ENCODE assay signal across 8 cellular contexts in the genomic region with DNA sequence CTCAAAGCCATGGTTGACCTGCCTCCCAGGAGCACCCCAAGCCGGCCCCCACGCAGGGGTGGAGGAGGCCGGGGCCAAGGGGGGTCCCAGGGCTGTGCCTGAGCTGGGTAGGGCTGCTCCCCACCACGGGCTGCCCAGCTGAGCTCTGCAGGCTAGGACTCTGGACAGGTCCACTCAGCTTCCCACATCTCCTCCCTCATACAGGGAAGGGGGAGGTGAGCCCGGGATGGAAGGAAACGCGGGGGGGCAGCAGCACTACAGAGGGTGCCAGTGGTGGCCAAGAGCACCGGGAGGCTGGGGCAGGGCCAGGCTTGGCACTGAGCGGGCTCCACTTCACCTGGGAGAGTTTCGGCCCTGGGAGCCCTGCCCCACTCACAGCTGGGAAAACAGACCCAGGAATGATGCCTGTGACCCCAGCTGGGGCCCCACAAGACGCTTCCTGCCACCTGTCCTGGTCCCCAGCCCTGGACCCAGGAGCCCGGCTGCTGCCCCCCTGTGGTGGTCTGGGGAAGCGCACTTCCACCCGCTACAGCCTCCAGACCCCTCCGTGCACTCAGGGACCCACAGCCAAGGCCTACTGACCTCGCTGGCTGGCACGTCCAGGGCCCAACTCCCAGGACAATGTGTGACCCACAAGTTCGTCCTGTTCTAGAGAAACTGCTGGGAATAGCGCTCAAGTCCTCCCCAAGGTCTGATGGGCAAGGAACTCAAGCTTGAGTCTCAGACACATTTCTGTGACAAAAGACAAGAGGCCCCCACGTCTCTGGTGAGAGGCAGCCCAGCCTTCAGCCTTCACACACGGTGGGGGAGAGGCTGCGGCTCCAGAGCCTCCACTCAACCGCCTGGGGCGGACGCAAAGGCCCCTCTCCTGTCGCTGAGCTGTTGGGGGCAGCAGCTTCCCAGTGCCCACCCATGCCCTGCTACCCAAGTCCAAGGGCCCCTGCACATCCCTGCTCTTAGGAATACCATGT. TPM values are rescaled to one million over a fixed set of nuclear protein-coding genes. Genes with fewer than 3 reads are reported as not detected.
DNase-seq lines count a peak whose midpoint lies in the region; ATAC-seq and TF ChIP-seq lines count a peak whose summit lies in the region.

No MANE protein-coding gene starts in this region.

- TF ChIP-seq EP300 in esophagus muscularis mucosa (IDR thresholded peaks at IDR 0.05) = no peak
- TF ChIP-seq EP300 in ovary (IDR thresholded peaks at IDR 0.05) = no peak
- no peak for TF ChIP-seq EP300 in transverse colon (IDR thresholded peaks at IDR 0.05; ENCODE audit: low read depth)

- 21% methylated on average over 14 of the region's 26 CpGs for WGBS in esophagus muscularis mucosa
- 24 to 27% (median 24%) methylated on average over 22 to 26 of the region's 26 CpGs for WGBS in ovary, 3 donors
- 33% methylated on average over 25 of the region's 26 CpGs; no CpG with 5 or more reads in 1 of the 2 donors for WGBS in transverse colon (ENCODE audit: low coverage in 1 of 2), 2 donors

- TF ChIP-seq POLR2A in esophagus muscularis mucosa (IDR thresholded peaks at IDR 0.05; ENCODE audit: low read depth) = no peak
- TF ChIP-seq POLR2A in ovary (IDR thresholded peaks at IDR 0.05) = no peak
- TF ChIP-seq POLR2A in transverse colon (IDR thresholded peaks at IDR 0.05) = no peak

- H3K27me3 ChIP-seq in esophagus muscularis mucosa (no peaks in the 10 kb centered on the region), ovary (no peaks in the 10 kb centered on the region), transverse colon (no peaks in the 10 kb centered on the region)

- peak overlapping the region in 1 of 4 donors; percentile 14 for H3K4me3 ChIP-seq in esophagus muscularis mucosa
- H3K4me3 ChIP-seq in ovary = no peak overlapping the region
- H3K4me3 ChIP-seq in transverse colon = no peak overlapping the region

- DNase-seq in AG09319 (ENCODE audit: extremely low read depth, low read depth) (no peak), NOMO-1 treated with dmso at 0.1 percent for 144 hours (lab: John Stamatoyannopoulos, UW; ENCODE audit: unreplicated experiment) (peak; percentile 58), activated T-cell treated with anti-CD3 and anti-CD28 coated beads for 1 hour (ENCODE audit: low read depth) (peak; percentile 73), esophagus muscularis mucosa (ENCODE audit: extremely low spot score) (no peak), ovary (peak; percentile 64 to 85 (median 78)), transverse colon (peak; percentile 78)

- TF ChIP-seq CTCF in AG09319 (IDR thresholded peaks at IDR 0.05; ENCODE audit: low read depth, low read length) = peak; percentile 93
- TF ChIP-seq CTCF in esophagus muscularis mucosa (IDR thresholded peaks at IDR 0.05) = peak; percentile 90 to 100 (median 93)
- peak; percentile 87 to 90 (median 90) for TF ChIP-seq CTCF in ovary (IDR thresholded peaks at IDR 0.05)
- peak; percentile 89 to 98 (median 96) for TF ChIP-seq CTCF in transverse colon (IDR thresholded peaks at IDR 0.05)

- H3K4me1 ChIP-seq in esophagus muscularis mucosa (peaks cover 32 to 45% (median 43%) of the 10 kb centered on the region in 4 donors), ovary (ENCODE audit: insufficient read depth) (peaks cover 7% of the 10 kb centered on the region), transverse colon (peaks cover 26 to 34% (median 30%) of the 10 kb centered on the region in 4 donors)

- ATAC-seq in GM21619 (IDR thresholded peaks at IDR 0.05; ENCODE audit: unreplicated experiment) = peak; percentile 18
- no peak for ATAC-seq in GM18873 (IDR thresholded peaks at IDR 0.05; ENCODE audit: low FRiP score, unreplicated experiment)

- H3K9me3 ChIP-seq in esophagus muscularis mucosa = no peaks in the 10 kb centered on the region
- H3K9me3 ChIP-seq in ovary = no peaks in the 10 kb centered on the region
- H3K9me3 ChIP-seq in transverse colon = no peaks in the 10 kb centered on the region

- intact Hi-C loops in esophagus muscularis mucosa (cut with DNase I) = loop anchor here (2.0 to 10.0 kb wide), 2 partner anchors 23 to 257 kb away; a partner anchor contains a TSS
- intact Hi-C loops in ovary (cut with DNase I) = loop anchor here in 2 of 4 donors (10.0 kb wide), 2 partner anchors 133 to 257 kb away; a partner anchor contains a TSS
- intact Hi-C loops in transverse colon (cut with DNase I; ENCODE audit: low total_unique reads) = loop anchor here (10.0 kb wide), 1 partner anchor 357 kb away; a partner anchor contains a TSS

- in situ Hi-C loops in transverse colon (cut with MboI; ENCODE audit: low pct_ligation_motif_present in 1 of 4, low pct_unique_long_range_greater_than_20kb in 1 of 4, low sequenced_read_pairs in 3 of 4) = no loop called here

- H3K36me3 ChIP-seq in esophagus muscularis mucosa (peaks cover 0 to 19% (median 15%) of the 10 kb centered on the region in 4 donors), ovary (no peaks in the 10 kb centered on the region), transverse colon (no peaks in the 10 kb centered on the region)

- H3K27ac ChIP-seq in esophagus muscularis mucosa (replicated peaks in 1 of 4) (peak overlapping the region in 3 of 4 donors; percentile 3 to 27 (median 23)), ovary (no peak overlapping the region), transverse colon (peak overlapping the region in 1 of 4 donors; percentile 24)

RNA-seq across cellular contexts. Expression of a gene that starts 3.0 kb away (rescaled TPM):
- total RNA-seq in esophagus muscularis mucosa (100 to 1,000 TPM in 3 of 4 donors, 10 to 100 TPM in 1; 98.4 to 152 (median 117) TPM), ovary (10 to 100 TPM; 63.7 to 94.0 (median 73.2) TPM), transverse colon (100 to 1,000 TPM; 110 to 197 (median 167) TPM)
- 10 to 100 TPM in 1 of 2 donors, 1 to 10 TPM in 1; 6.0 to 81.3 TPM for polyA plus RNA-seq in ovary

RNA-seq across cellular contexts. Expression of a gene that starts 13.7 kb away (rescaled TPM):
- total RNA-seq in esophagus muscularis mucosa (100 to 1,000 TPM in 2 of 4 donors, 10 to 100 TPM in 2; 68.5 to 129 (median 87.2) TPM), ovary (100 to 1,000 TPM in 5 of 7 donors, 10 to 100 TPM in 2; 63.8 to 206 (median 131) TPM), transverse colon (100 to 1,000 TPM in 1 of 4 donors, 10 to 100 TPM in 3; 31.1 to 145 (median 57.1) TPM)
- 100 to 1,000 TPM in 1 of 2 donors, 10 to 100 TPM in 1; 40.3 to 193 TPM for polyA plus RNA-seq in ovary

RNA-seq across cellular contexts. Expression of a gene that starts 22.8 kb away (rescaled TPM):
- total RNA-seq in esophagus muscularis mucosa = 100 to 1,000 TPM in 2 of 4 donors, 10 to 100 TPM in 2; 66.9 to 141 (median 114) TPM
- 10 to 100 TPM; 38.0 to 85.2 (median 64.9) TPM for total RNA-seq in ovary
- polyA plus RNA-seq in ovary = 10 to 100 TPM in 1 of 2 donors, 1 to 10 TPM in 1; 2.1 to 51.2 TPM
- total RNA-seq in transverse colon = 100 to 1,000 TPM; 103 to 182 (median 115) TPM

RNA-seq across cellular contexts. Expression of a gene that starts 27.1 kb away (rescaled TPM):
- 100 to 1,000 TPM in 2 of 4 donors, 10 to 100 TPM in 2; 73.4 to 136 (median 108) TPM for total RNA-seq in esophagus muscularis mucosa
- total RNA-seq in ovary = 100 to 1,000 TPM; 159 to 245 (median 196) TPM
- 100 to 1,000 TPM in 1 of 2 donors, 10 to 100 TPM in 1; 71.1 to 217 TPM for polyA plus RNA-seq in ovary
- total RNA-seq in transverse colon = 100 to 1,000 TPM; 169 to 657 (median 349) TPM

RNA-seq across cellular contexts. Expression of a gene that starts 35.1 kb away (rescaled TPM):
- total RNA-seq in esophagus muscularis mucosa = 100 to 1,000 TPM; 144 to 175 (median 155) TPM
- total RNA-seq in ovary = 100 to 1,000 TPM in 1 of 7 donors, 10 to 100 TPM in 6; 79.9 to 130 (median 93.1) TPM
- polyA plus RNA-seq in ovary = 100 to 1,000 TPM; 113 to 120 TPM
- 100 to 1,000 TPM in 1 of 4 donors, 10 to 100 TPM in 3; 40.0 to 183 (median 97.0) TPM for total RNA-seq in transverse colon

Comparison
In these comparisons a context has a peak if more than half of its experiments do, and no peak if none do; other contexts are left out.
1. DNase-seq: peak in NOMO-1 treated with dmso at 0.1 percent for 144 hours (single experiment), activated T-cell treated with anti-CD3 and anti-CD28 coated beads for 1 hour (single experiment), ovary (5 of 5) and transverse colon (single experiment); none in AG09319 (single experiment) and esophagus muscularis mucosa (single experiment).
2. H3K27ac ChIP-seq: peak in esophagus muscularis mucosa (3 of 4); none in ovary (0 of 2).
3. Peak in every context shown above with its lines, with median percentiles within 50 percentile points of each other: CTCF ChIP-seq.